Comparison of ENCODE assay signal across 11 cellular contexts in the genomic region with DNA sequence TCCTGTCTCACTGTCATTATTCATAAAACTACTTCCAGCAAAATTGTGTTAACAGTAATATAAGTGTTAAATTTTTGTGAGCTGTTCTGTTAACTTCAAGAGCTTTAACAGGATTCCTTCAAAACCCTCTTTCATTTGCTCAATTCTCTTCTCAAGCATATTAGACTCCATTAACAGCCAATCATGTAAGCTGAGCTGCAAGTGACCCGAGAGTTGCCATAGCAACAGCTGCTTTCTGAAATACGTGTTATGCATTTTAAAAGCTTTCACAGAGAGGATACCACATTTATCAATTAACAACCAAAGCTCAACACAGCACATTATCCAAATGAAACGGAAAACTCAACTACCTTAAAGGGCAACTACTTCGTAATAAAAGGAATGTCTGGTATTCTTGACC.
DNase-seq lines count a peak whose midpoint lies in the region.
"Had no signal": no experiment of that assay in that cellular context is flagged by ENCODE, and none has a peak within 500 bp of the region (broad histone marks: within the 10 kb centered on the region; RNA-seq: fewer than 3 reads in every experiment).

No MANE protein-coding gene starts in this region.

- no peak overlapping the region for H3K14ac ChIP-seq in mesenchymal stem cell (ENCODE audit: low read length in 2 of 2)

- H3K27me3 ChIP-seq in mesenchymal stem cell (ENCODE audit: control insufficient read depth in 1 of 2, insufficient read depth in 1 of 2, low read length in 2 of 2) = no peaks in the 10 kb centered on the region

- no peak overlapping the region for H3K4me2 ChIP-seq in mesenchymal stem cell (ENCODE audit: low read length, poor library complexity, severe bottlenecking)

- H3K4me1 ChIP-seq in mesenchymal stem cell (ENCODE audit: control insufficient read depth, insufficient read depth, low read depth, low read length) = no peaks in the 10 kb centered on the region

- no peak overlapping the region for H3K27ac ChIP-seq in mesenchymal stem cell (ENCODE audit: low read length, poor library complexity, severe bottlenecking)

- H3K18ac ChIP-seq in mesenchymal stem cell (ENCODE audit: low read depth in 1 of 2, low read length in 2 of 2) = no peak overlapping the region

- no peak overlapping the region for H2AK5ac ChIP-seq in mesenchymal stem cell (ENCODE audit: low read length, severe bottlenecking)

- H3K4me3 ChIP-seq in mesenchymal stem cell (ENCODE audit: insufficient read depth in 1 of 2, low read depth in 1 of 2, low read length in 2 of 2) = no peak overlapping the region

- H4K8ac ChIP-seq in mesenchymal stem cell (ENCODE audit: low read length) = no peak overlapping the region

- no peak overlapping the region for H3K4ac ChIP-seq in mesenchymal stem cell (ENCODE audit: low read depth in 1 of 2, low read length in 2 of 2)

- in situ Hi-C loops in KBM-7 (cut with MboI; ENCODE audit: low pct_unique_long_range_greater_than_20kb, low sequenced_read_pairs) = no loop called here

- H2AFZ ChIP-seq in mesenchymal stem cell (ENCODE audit: low read depth, low read length) = no peak overlapping the region

- peaks cover 16% of the 10 kb centered on the region for H3K9me3 ChIP-seq in mesenchymal stem cell (ENCODE audit: control insufficient read depth, low read length)

- H2BK120ac ChIP-seq in mesenchymal stem cell (ENCODE audit: low read depth, low read length) = no peak overlapping the region

- no peak overlapping the region for H2BK5ac ChIP-seq in mesenchymal stem cell (ENCODE audit: low read depth, low read length, poor library complexity, severe bottlenecking)

- peaks cover 15% of the 10 kb centered on the region for H3K79me1 ChIP-seq in mesenchymal stem cell (replicated peaks; ENCODE audit: low read length, poor library complexity, severe bottlenecking)

- WGBS in mesenchymal stem cell = 69% methylated on average over 3 of the region's 4 CpGs

- H3K9ac ChIP-seq in mesenchymal stem cell (ENCODE audit: low read length) = no peak overlapping the region

- DNase-seq in C1 segment of cervical spinal cord (lab: John Stamatoyannopoulos, UW) (peak in 9 of 14 donors; percentile 1 to 31 (median 7)), NCI-H146 (lab: John Stamatoyannopoulos, UW) (peak; percentile 67), cerebellum (ENCODE audit: low spot score) (peak; percentile 60), mesenchymal stem cell (peak; percentile 65), AML-193 (lab: John Stamatoyannopoulos, UW) (no peak), UCSD-AML1 (lab: John Stamatoyannopoulos, UW; ENCODE audit: unreplicated experiment) (no peak), Kasumi-1 (lab: John Stamatoyannopoulos, UW) (no peak), KBM-7 (no peak)
- DNase-seq: activated naive CD4-positive, alpha-beta T cell treated with anti-CD3 and anti-CD28 coated beads for 36 hours; GDM1; naive B cell had no signal

- H2BK15ac ChIP-seq in mesenchymal stem cell (ENCODE audit: low read depth, poor library complexity, severe bottlenecking) = no peak overlapping the region

- H3K36me3 ChIP-seq in mesenchymal stem cell (ENCODE audit: control insufficient read depth in 1 of 2, insufficient read depth in 2 of 2, low read depth in 1 of 2, low read length in 2 of 2) = peaks cover 6 to 13% of the 10 kb centered on the region in 2 experiments

- H3K23ac ChIP-seq in mesenchymal stem cell (ENCODE audit: low read length in 2 of 2) = no peak overlapping the region

- H2BK12ac ChIP-seq in mesenchymal stem cell (ENCODE audit: low read length in 2 of 2) = no peak overlapping the region

- H4K91ac ChIP-seq in mesenchymal stem cell (ENCODE audit: low read length) = no peak overlapping the region

Comparison
In these comparisons a context has a peak if more than half of its experiments do, and no peak if none do; other contexts are left out.
1. DNase-seq: peak in C1 segment of cervical spinal cord (9 of 14), NCI-H146 (single experiment), cerebellum (single experiment) and mesenchymal stem cell (single experiment); none in AML-193 (0 of 2), UCSD-AML1 (single experiment), Kasumi-1 (0 of 2) and KBM-7 (single experiment).